In the genomic region with DNA sequence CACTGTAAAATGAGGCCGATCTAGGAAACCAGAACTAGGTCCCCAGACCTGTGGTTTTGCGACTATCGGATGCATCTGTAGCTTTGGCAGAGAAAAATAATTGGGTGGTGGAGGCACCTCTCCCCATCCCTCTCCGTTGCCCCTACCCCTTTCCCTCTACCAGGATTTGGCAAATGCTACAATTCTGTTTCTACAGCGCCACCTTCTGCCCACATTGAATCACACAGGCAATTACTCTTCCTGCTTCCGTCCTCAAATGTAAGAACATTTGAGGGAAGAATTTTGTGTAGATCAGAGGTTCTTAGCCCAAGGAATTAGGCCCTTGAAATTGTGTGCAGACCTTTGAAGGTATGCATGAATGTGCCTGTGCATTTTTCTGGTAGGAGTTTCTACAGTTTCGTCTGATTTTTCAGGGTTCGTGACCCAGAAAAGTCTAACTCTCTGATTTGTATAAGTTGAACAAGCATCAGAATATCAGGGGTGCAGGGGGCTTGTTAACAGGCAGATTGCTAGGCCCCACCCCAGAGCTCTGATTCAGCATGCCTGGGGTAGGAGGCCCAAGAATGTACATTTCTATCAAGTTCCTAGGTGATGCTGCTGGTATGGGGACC, we compare ENCODE assay signal across 8 cellular contexts. TPM values are rescaled to one million over a fixed set of nuclear protein-coding genes. Genes with fewer than 3 reads are reported as not detected.
DNase-seq lines count a peak whose midpoint lies in the region; ATAC-seq and TF ChIP-seq lines count a peak whose summit lies in the region.

No MANE protein-coding gene starts in this region.

- peak overlapping the region; percentile 6 for H3K4me3 Mint-ChIP-seq in activated naive CD8-positive, alpha-beta T cell treated with anti-CD3 and anti-CD28 coated beads, Interleukin-2, amount 10 ng/mL, durations not matched to agents 7 days and 5 days

- H3K9me3 Mint-ChIP-seq in activated naive CD8-positive, alpha-beta T cell treated with anti-CD3 and anti-CD28 coated beads, Interleukin-2, amount 10 ng/mL, durations not matched to agents 7 days and 5 days, result no peaks in the 10 kb centered on the region

- no peak overlapping the region for H3K27ac ChIP-seq in RWPE2 (ENCODE audit: poor library complexity, severe bottlenecking)

- TF ChIP-seq CTCF in RWPE2 (IDR thresholded peaks at IDR 0.05; ENCODE audit: poor library complexity, severe bottlenecking), result peak; percentile 69

- no peaks in the 10 kb centered on the region for H3K36me3 ChIP-seq in RWPE2 (ENCODE audit: low read depth)

- H3K4me1 Mint-ChIP-seq in activated naive CD8-positive, alpha-beta T cell treated with anti-CD3 and anti-CD28 coated beads, Interleukin-2, amount 10 ng/mL, durations not matched to agents 7 days and 5 days, result peaks cover 10% of the 10 kb centered on the region

- peaks cover 19% of the 10 kb centered on the region for H3K27me3 Mint-ChIP-seq in activated naive CD8-positive, alpha-beta T cell treated with anti-CD3 and anti-CD28 coated beads, Interleukin-2, amount 10 ng/mL, durations not matched to agents 7 days and 5 days

- no peaks in the 10 kb centered on the region for H3K9me3 ChIP-seq in RWPE2 (ENCODE audit: severe bottlenecking)

- intact Hi-C loops in left ventricle myocardium superior (cut with micrococcal nuclease), result loop anchor here (5.0 kb wide), 1 partner anchor 75 kb away; no protein-coding TSS in a partner anchor
- intact Hi-C loops in sciatic nerve (cut with DNase I), result loop anchor here (5.0 kb wide), 1 partner anchor 75 kb away; no protein-coding TSS in a partner anchor

- no peak overlapping the region for H3K27ac Mint-ChIP-seq in activated naive CD8-positive, alpha-beta T cell treated with anti-CD3 and anti-CD28 coated beads, Interleukin-2, amount 10 ng/mL, durations not matched to agents 7 days and 5 days

- POLR2A ChIA-PET in activated naive CD8-positive, alpha-beta T cell treated with anti-CD3 and anti-CD28 coated beads, Interleukin-2, amount 10 ng/mL, durations not matched to agents 7 days and 5 days (lab: Charles Lee), result no interaction called here

- ATAC-seq in RWPE2 (ENCODE audit: low read depth), result no peak
- no peak for ATAC-seq in activated naive CD8-positive, alpha-beta T cell treated with anti-CD3 and anti-CD28 coated beads, Interleukin-2, amount 10 ng/mL, durations not matched to agents 7 days and 5 days (ENCODE audit: low read depth)
- peak; percentile 40 for ATAC-seq in left ventricle myocardium superior
- ATAC-seq in sciatic nerve, result no peak
- no peak for ATAC-seq in HG03175 (IDR thresholded peaks at IDR 0.05; ENCODE audit: unreplicated experiment)
- ATAC-seq in GM19467 (IDR thresholded peaks at IDR 0.05; ENCODE audit: unreplicated experiment), result no peak

- H3K27me3 ChIP-seq in RWPE2 (ENCODE audit: insufficient read depth, poor library complexity, severe bottlenecking), result no peaks in the 10 kb centered on the region

- DNase-seq in DMS53 treated with DMSO at 0.1 percent for 48 hours (lab: John Stamatoyannopoulos, UW; ENCODE audit: unreplicated experiment) (peak; percentile 43), LHCN-M2 (ENCODE audit: low read depth) (peak; percentile 53), RWPE2 (ENCODE audit: low spot score) (no peak), left ventricle myocardium superior (no peak), sciatic nerve (ENCODE audit: low spot score) (peak; percentile 64)
- DNase-seq in activated naive CD8-positive, alpha-beta T cell treated with anti-CD3 and anti-CD28 coated beads, Interleukin-2, amount 10 ng/mL, durations not matched to agents 7 days and 5 days, result no peak

- no peaks in the 10 kb centered on the region for H3K4me1 ChIP-seq in RWPE2 (ENCODE audit: insufficient read depth, poor library complexity, severe bottlenecking)

- no peaks in the 10 kb centered on the region for H3K36me3 Mint-ChIP-seq in activated naive CD8-positive, alpha-beta T cell treated with anti-CD3 and anti-CD28 coated beads, Interleukin-2, amount 10 ng/mL, durations not matched to agents 7 days and 5 days

- no peak overlapping the region for H3K4me3 ChIP-seq in RWPE2 (ENCODE audit: severe bottlenecking)

RNA-seq across cellular contexts. Expression of gene ATP6V1B1, which starts 11.2 kb away (rescaled TPM):
- 0.90 and 2.0 TPM in 2 replicates for total RNA-seq in LHCN-M2 (2014; rRNA removed)
- 0.39 TPM for polyA plus RNA-seq in LHCN-M2 (2012)
- not detected for total RNA-seq in activated naive CD8-positive, alpha-beta T cell treated with anti-CD3 and anti-CD28 coated beads, Interleukin-2, amount 10 ng/mL, durations not matched to agents 7 days and 5 days
- total RNA-seq in left ventricle myocardium superior, result not detected
- total RNA-seq in sciatic nerve, result 1.3 TPM

RNA-seq across cellular contexts. Expression of gene ANKRD53, which starts 31.5 kb away (rescaled TPM):
- total RNA-seq in LHCN-M2 (2014; rRNA removed) (0.11 and 0.83 TPM in 2 replicates), left ventricle myocardium superior (0.92 TPM), sciatic nerve (2.2 TPM)
- polyA plus RNA-seq in LHCN-M2 (2012), result 0.67 TPM
- total RNA-seq in activated naive CD8-positive, alpha-beta T cell treated with anti-CD3 and anti-CD28 coated beads, Interleukin-2, amount 10 ng/mL, durations not matched to agents 7 days and 5 days, result under 1 TPM; 0.28 to 0.33 TPM

RNA-seq across cellular contexts. Expression of gene VAX2, which starts 46.6 kb away (rescaled TPM):
- total RNA-seq in LHCN-M2 (2014; rRNA removed) (5.4 and 9.8 TPM in 2 replicates), left ventricle myocardium superior (not detected), sciatic nerve (1.9 TPM)
- 4.7 TPM for polyA plus RNA-seq in LHCN-M2 (2012)
- total RNA-seq in activated naive CD8-positive, alpha-beta T cell treated with anti-CD3 and anti-CD28 coated beads, Interleukin-2, amount 10 ng/mL, durations not matched to agents 7 days and 5 days, result not detected

RNA-seq across cellular contexts. Expression of gene TEX261, which starts 47.7 kb away (rescaled TPM):
- total RNA-seq in LHCN-M2 (2014; rRNA removed) (61.9 and 76.6 TPM in 2 replicates), left ventricle myocardium superior (50.4 TPM), sciatic nerve (52.7 TPM)
- polyA plus RNA-seq in LHCN-M2 (2012), result 57.5 TPM
- 10 to 100 TPM; 51.7 to 55.5 TPM for total RNA-seq in activated naive CD8-positive, alpha-beta T cell treated with anti-CD3 and anti-CD28 coated beads, Interleukin-2, amount 10 ng/mL, durations not matched to agents 7 days and 5 days

Comparison
In these comparisons a context has a peak if more than half of its experiments do, and no peak if none do; other contexts are left out.
1. DNase-seq: peak in DMS53 treated with DMSO at 0.1 percent for 48 hours (single experiment), LHCN-M2 (single experiment) and sciatic nerve (single experiment); none in RWPE2 (single experiment), activated naive CD8-positive, alpha-beta T cell treated with anti-CD3 and anti-CD28 coated beads, Interleukin-2, amount 10 ng/mL, durations not matched to agents 7 days and 5 days (single experiment) and left ventricle myocardium superior (single experiment).